ENCODE assay signal across 8 cellular contexts in the genomic region with DNA sequence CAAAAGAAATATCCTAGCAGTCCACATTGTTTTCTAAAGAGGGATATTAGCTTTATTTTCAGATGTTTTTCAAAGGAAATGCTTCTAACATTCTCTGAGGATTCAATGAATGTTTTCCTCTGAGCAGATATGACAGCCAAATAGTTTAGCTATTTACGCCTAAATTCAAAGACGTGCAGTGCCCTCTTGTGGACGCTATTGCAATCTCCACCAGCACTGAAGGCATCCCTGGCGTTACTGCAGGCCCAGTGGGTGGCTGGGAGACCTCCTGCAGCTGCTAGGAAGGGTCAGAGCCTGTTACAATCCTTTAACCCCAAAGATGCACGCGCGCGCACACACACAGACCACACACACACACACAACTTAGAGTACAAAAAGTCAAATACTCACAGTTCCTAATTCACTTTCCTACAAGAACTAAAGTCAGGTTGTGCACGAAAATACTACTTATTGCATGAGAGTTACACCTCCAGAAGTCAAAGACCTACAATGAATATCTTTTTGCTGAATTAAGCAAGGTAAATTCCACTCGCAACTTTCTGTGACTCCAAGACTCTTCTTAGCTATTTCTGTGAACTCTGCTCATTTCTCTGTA.
DNase-seq lines count a peak whose midpoint lies in the region; ATAC-seq and TF ChIP-seq lines count a peak whose summit lies in the region.

No MANE protein-coding gene starts in this region.

- no peaks in the 10 kb centered on the region for H3K9me3 ChIP-seq in CD8-positive, alpha-beta T cell (ENCODE audit: low read length)
- H3K9me3 ChIP-seq in lower lobe of right lung = no peaks in the 10 kb centered on the region
- no peaks in the 10 kb centered on the region for H3K9me3 ChIP-seq in effector memory CD4-positive, alpha-beta T cell (ENCODE audit: control insufficient read depth, low read length)

- no peak overlapping the region for H3K4me3 Mint-ChIP-seq in CD8-positive, alpha-beta T cell

- intact Hi-C loops in CD8-positive, alpha-beta T cell (cut with DNase I, micrococcal nuclease) = loop anchor here in 1 of 2 experiments (2.0 kb wide), 1 partner anchor 569 kb away; no protein-coding TSS in a partner anchor
- intact Hi-C loops in lower lobe of right lung (cut with DNase I) = no loop called here

- no peak overlapping the region for H3K27ac Mint-ChIP-seq in CD8-positive, alpha-beta T cell

- H3K4me1 Mint-ChIP-seq in CD8-positive, alpha-beta T cell (ENCODE audit: low read depth) = no peaks in the 10 kb centered on the region

- no peaks in the 10 kb centered on the region for H3K36me3 ChIP-seq in CD8-positive, alpha-beta T cell (ENCODE audit: insufficient read depth, low read length)
- H3K36me3 ChIP-seq in lower lobe of right lung = no peaks in the 10 kb centered on the region
- H3K36me3 ChIP-seq in effector memory CD4-positive, alpha-beta T cell (ENCODE audit: control insufficient read depth, insufficient read depth, low read length) = no peaks in the 10 kb centered on the region

- no peak overlapping the region for H3K27ac ChIP-seq in CD8-positive, alpha-beta T cell (ENCODE audit: low read depth, low read length)
- H3K27ac ChIP-seq in VCaP (no peak overlapping the region), lower lobe of right lung (no peak overlapping the region)
- no peak overlapping the region for H3K27ac ChIP-seq in effector memory CD4-positive, alpha-beta T cell (ENCODE audit: insufficient read depth, low read length, poor library complexity, severe bottlenecking)

- POLR2A ChIA-PET in CD8-positive, alpha-beta T cell (lab: Charles Lee) = no interaction called here

- no peak overlapping the region for H3K4me3 ChIP-seq in CD8-positive, alpha-beta T cell (ENCODE audit: low read depth, low read length)
- no peak overlapping the region for H3K4me3 ChIP-seq in lower lobe of right lung
- no peak overlapping the region for H3K4me3 ChIP-seq in effector memory CD4-positive, alpha-beta T cell (ENCODE audit: insufficient read depth, low read depth, low read length, poor library complexity, severe bottlenecking)

- H3K9me3 Mint-ChIP-seq in CD8-positive, alpha-beta T cell = no peaks in the 10 kb centered on the region

- CTCF ChIA-PET in CD8-positive, alpha-beta T cell (lab: Charles Lee) = interaction anchor here (0.6 to 1.5 kb wide), 8 partner anchors 9 to 569 kb away, joined by 3 to 10 read pairs (median 4); no protein-coding TSS in a partner anchor

- peak; percentile 38 for TF ChIP-seq CTCF in CD8-positive, alpha-beta T cell (IDR thresholded peaks at IDR 0.05)
- TF ChIP-seq CTCF in VCaP (conservative IDR thresholded peaks at IDR 0.05) (peak; percentile 89), lower lobe of right lung (IDR thresholded peaks at IDR 0.05) (peak; percentile 73)

- DNase-seq in CD8-positive, alpha-beta T cell = peak in 5 of 7 experiments; percentile 1 to 53 (median 20)
- DNase-seq in NCI-H2081 treated with DMSO at 0.1 percent for 48 hours (lab: John Stamatoyannopoulos, UW) = peak; percentile 44
- DNase-seq in dermis blood vessel endothelial cell = peak; percentile 63
- DNase-seq in lower lobe of right lung = peak; percentile 54
- DNase-seq in stimulated activated CD8-positive, alpha-beta memory T cell treated with anti-CD3 and anti-CD28 coated beads, Interleukin-4, amount 100 ng/mL, for 48 hours = peak; percentile 70
- DNase-seq in effector memory CD4-positive, alpha-beta T cell = no peak

- H3K36me3 Mint-ChIP-seq in CD8-positive, alpha-beta T cell = no peaks in the 10 kb centered on the region

- H3K27me3 ChIP-seq in CD8-positive, alpha-beta T cell (ENCODE audit: insufficient read depth, low read length) = no peaks in the 10 kb centered on the region
- H3K27me3 ChIP-seq in lower lobe of right lung (ENCODE audit: low read depth) = no peaks in the 10 kb centered on the region
- H3K27me3 ChIP-seq in effector memory CD4-positive, alpha-beta T cell (replicated peaks; ENCODE audit: control insufficient read depth, insufficient read depth, low read length, poor library complexity, severe bottlenecking) = no peaks in the 10 kb centered on the region

- H3K27me3 Mint-ChIP-seq in CD8-positive, alpha-beta T cell (ENCODE audit: low read depth) = no peaks in the 10 kb centered on the region

- H3K4me1 ChIP-seq in CD8-positive, alpha-beta T cell (ENCODE audit: insufficient read depth, low read length) = no peaks in the 10 kb centered on the region
- no peaks in the 10 kb centered on the region for H3K4me1 ChIP-seq in lower lobe of right lung
- H3K4me1 ChIP-seq in effector memory CD4-positive, alpha-beta T cell (ENCODE audit: control insufficient read depth, insufficient read depth, low read length, poor library complexity, severe bottlenecking) = no peaks in the 10 kb centered on the region

- ATAC-seq in CD8-positive, alpha-beta T cell = no peak
- ATAC-seq in GM21528 (IDR thresholded peaks at IDR 0.05; ENCODE audit: low FRiP score, unreplicated experiment) = peak; percentile 63
- ATAC-seq in lower lobe of right lung = peak; percentile 49 to 80

Comparison
In these comparisons a context has a peak if more than half of its experiments do, and no peak if none do; other contexts are left out.
1. DNase-seq: peak in CD8-positive, alpha-beta T cell (5 of 7), NCI-H2081 treated with DMSO at 0.1 percent for 48 hours (single experiment), dermis blood vessel endothelial cell (single experiment), lower lobe of right lung (single experiment) and stimulated activated CD8-positive, alpha-beta memory T cell treated with anti-CD3 and anti-CD28 coated beads, Interleukin-4, amount 100 ng/mL, for 48 hours (single experiment); none in effector memory CD4-positive, alpha-beta T cell (0 of 3).
2. CTCF ChIP-seq: peak in every context shown above with its lines; median percentile 89 in VCaP; 73 in lower lobe of right lung; 38 in CD8-positive, alpha-beta T cell.